In genomic region chr13:43080199-43080598, GRCh38 we compare ENCODE assay signal across 22 cellular contexts.
"Had no signal": no experiment of that assay in that cellular context is flagged by ENCODE, and none has a peak within 500 bp of the region (broad histone marks: within the 10 kb centered on the region; RNA-seq: fewer than 3 reads in every experiment).

No MANE protein-coding gene starts in this region.

- FAIRE-seq: HepG2, RCC 7860 had no signal

- H3K27ac ChIP-seq: SJSA1, SK-N-MC had no signal

- H3K9me3 ChIP-seq: SJSA1 had no signal

- DNase-seq: IMR-90, KBM-7, MV-4-11, NCI-H1048, NCI-H1105, NCI-H1417, NCI-H1436 treated with DMSO at 0.1 percent for 48 hours, NCI-H1694, NCI-H187 treated with DMSO at 0.1 percent for 48 hours, NCI-H2029 treated with DMSO at 0.1 percent for 48 hours, NCI-H2171 treated with DMSO at 0.1 percent for 48 hours, NCI-H345, NCI-H446 treated with DMSO at 0.1 percent for 48 hours, NCI-H510A treated with DMSO at 0.1 percent for 48 hours, NCI-H526, Right ventricle myocardium superior, RPMI8226, SIG-M5 had no signal

- H3K4me3 ChIP-seq: SJSA1, SK-N-MC had no signal

- H3K27me3 ChIP-seq: SJSA1 had no signal
